Comparison of ENCODE assay signal across 1 cellular context in genomic region chr14:23358553-23359166, GRCh38.
TF ChIP-seq lines count a peak whose summit lies in the region.

No MANE protein-coding gene starts in this region.

TF ChIP-seq in HepG2, 621 proteins besides CTCF, POLR2A, EP300 and RAD21 (continues in another document):
- 0 out of 2 replicates have a peak, but pooled peaks have one; percentile 57 for TF ChIP-seq ATM (IDR thresholded peaks at IDR 0.05; ENCODE audit: borderline replicate concordance)
- no peak for TF ChIP-seq SMARCE1 (IDR thresholded peaks at IDR 0.05; ENCODE audit: borderline replicate concordance)
- no peak for TF ChIP-seq ZNF770 (CRISPR knock-in tag; IDR thresholded peaks at IDR 0.05)
- TF ChIP-seq, protein P1, sequence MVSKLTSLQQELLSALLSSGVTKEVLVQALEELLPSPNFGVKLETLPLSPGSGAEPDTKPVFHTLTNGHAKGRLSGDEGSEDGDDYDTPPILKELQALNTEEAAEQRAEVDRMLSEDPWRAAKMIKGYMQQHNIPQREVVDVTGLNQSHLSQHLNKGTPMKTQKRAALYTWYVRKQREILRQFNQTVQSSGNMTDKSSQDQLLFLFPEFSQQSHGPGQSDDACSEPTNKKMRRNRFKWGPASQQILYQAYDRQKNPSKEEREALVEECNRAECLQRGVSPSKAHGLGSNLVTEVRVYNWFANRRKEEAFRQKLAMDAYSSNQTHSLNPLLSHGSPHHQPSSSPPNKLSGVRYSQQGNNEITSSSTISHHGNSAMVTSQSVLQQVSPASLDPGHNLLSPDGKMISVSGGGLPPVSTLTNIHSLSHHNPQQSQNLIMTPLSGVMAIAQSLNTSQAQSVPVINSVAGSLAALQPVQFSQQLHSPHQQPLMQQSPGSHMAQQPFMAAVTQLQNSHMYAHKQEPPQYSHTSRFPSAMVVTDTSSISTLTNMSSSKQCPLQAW (CRISPR knock-in tag; IDR thresholded peaks at IDR 0.05): 0 out of 2 replicates have a peak, but pooled peaks have one; percentile 41
- TF ChIP-seq ATF7 (IDR thresholded peaks at IDR 0.05): no peak
- TF ChIP-seq ATF7 (CRISPR knock-in tag; IDR thresholded peaks at IDR 0.05): peak; percentile 83
- TF ChIP-seq PRDM15 (CRISPR knock-in tag; IDR thresholded peaks at IDR 0.05): no peak
- TF ChIP-seq ZNF276 (CRISPR knock-in tag; IDR thresholded peaks at IDR 0.05; ENCODE audit: low read depth): peak; percentile 59; the same call in 1 of the 2 replicates
- no peak for TF ChIP-seq ZNF484 (CRISPR knock-in tag; IDR thresholded peaks at IDR 0.05; ENCODE audit: borderline replicate concordance, low read depth)
- no peak for TF ChIP-seq ZNF362 (CRISPR knock-in tag; IDR thresholded peaks at IDR 0.05; ENCODE audit: borderline replicate concordance)
- no peak for TF ChIP-seq SNRNP70 (IDR thresholded peaks at IDR 0.05; ENCODE audit: low read depth, low read length)
- TF ChIP-seq HNRNPK (IDR thresholded peaks at IDR 0.05; ENCODE audit: low read depth, low read length, poor library complexity, severe bottlenecking): no peak
- TF ChIP-seq NR3C1 (CRISPR knock-in tag; IDR thresholded peaks at IDR 0.05): no peak
- TF ChIP-seq TCF7 (IDR thresholded peaks at IDR 0.05; ENCODE audit: low read depth): no peak
- TF ChIP-seq ZNF674 (CRISPR knock-in tag; IDR thresholded peaks at IDR 0.05; ENCODE audit: low read depth): no peak
- TF ChIP-seq, protein P2, sequence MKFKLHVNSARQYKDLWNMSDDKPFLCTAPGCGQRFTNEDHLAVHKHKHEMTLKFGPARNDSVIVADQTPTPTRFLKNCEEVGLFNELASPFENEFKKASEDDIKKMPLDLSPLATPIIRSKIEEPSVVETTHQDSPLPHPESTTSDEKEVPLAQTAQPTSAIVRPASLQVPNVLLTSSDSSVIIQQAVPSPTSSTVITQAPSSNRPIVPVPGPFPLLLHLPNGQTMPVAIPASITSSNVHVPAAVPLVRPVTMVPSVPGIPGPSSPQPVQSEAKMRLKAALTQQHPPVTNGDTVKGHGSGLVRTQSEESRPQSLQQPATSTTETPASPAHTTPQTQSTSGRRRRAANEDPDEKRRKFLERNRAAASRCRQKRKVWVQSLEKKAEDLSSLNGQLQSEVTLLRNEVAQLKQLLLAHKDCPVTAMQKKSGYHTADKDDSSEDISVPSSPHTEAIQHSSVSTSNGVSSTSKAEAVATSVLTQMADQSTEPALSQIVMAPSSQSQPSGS (CRISPR knock-in tag; IDR thresholded peaks at IDR 0.05): no peak
- no peak for TF ChIP-seq ZSCAN30 (CRISPR knock-in tag; IDR thresholded peaks at IDR 0.05)
- peak; percentile 65; the same call in 1 of the 2 replicates for TF ChIP-seq KDM5B (CRISPR knock-in tag; IDR thresholded peaks at IDR 0.05; ENCODE audit: borderline replicate concordance)
- TF ChIP-seq, protein P3, sequence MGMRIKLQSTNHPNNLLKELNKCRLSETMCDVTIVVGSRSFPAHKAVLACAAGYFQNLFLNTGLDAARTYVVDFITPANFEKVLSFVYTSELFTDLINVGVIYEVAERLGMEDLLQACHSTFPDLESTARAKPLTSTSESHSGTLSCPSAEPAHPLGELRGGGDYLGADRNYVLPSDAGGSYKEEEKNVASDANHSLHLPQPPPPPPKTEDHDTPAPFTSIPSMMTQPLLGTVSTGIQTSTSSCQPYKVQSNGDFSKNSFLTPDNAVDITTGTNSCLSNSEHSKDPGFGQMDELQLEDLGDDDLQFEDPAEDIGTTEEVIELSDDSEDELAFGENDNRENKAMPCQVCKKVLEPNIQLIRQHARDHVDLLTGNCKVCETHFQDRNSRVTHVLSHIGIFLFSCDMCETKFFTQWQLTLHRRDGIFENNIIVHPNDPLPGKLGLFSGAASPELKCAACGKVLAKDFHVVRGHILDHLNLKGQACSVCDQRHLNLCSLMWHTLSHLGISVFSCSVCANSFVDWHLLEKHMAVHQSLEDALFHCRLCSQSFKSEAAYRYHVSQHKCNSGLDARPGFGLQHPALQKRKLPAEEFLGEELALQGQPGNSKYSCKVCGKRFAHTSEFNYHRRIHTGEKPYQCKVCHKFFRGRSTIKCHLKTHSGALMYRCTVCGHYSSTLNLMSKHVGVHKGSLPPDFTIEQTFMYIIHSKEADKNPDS (CRISPR knock-in tag; IDR thresholded peaks at IDR 0.05): no peak
- no peak for TF ChIP-seq KAT8 (CRISPR knock-in tag; IDR thresholded peaks at IDR 0.05)
- TF ChIP-seq ZNF350 (CRISPR knock-in tag; IDR thresholded peaks at IDR 0.05; ENCODE audit: borderline replicate concordance, low read depth): 0 out of 2 replicates have a peak, but pooled peaks have one; percentile 6
- TF ChIP-seq ONECUT2 (CRISPR knock-in tag; IDR thresholded peaks at IDR 0.05): no peak
- no peak for TF ChIP-seq MED8 (CRISPR knock-in tag; IDR thresholded peaks at IDR 0.05; ENCODE audit: insufficient replicate concordance)
- TF ChIP-seq ZNF800 (CRISPR knock-in tag; IDR thresholded peaks at IDR 0.05): no peak
- TF ChIP-seq, protein P4, sequence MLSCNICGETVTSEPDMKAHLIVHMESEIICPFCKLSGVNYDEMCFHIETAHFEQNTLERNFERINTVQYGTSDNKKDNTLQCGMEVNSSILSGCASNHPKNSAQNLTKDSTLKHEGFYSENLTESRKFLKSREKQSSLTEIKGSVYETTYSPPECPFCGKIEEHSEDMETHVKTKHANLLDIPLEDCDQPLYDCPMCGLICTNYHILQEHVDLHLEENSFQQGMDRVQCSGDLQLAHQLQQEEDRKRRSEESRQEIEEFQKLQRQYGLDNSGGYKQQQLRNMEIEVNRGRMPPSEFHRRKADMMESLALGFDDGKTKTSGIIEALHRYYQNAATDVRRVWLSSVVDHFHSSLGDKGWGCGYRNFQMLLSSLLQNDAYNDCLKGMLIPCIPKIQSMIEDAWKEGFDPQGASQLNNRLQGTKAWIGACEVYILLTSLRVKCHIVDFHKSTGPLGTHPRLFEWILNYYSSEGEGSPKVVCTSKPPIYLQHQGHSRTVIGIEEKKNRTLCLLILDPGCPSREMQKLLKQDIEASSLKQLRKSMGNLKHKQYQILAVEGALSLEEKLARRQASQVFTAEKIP (CRISPR knock-in tag; IDR thresholded peaks at IDR 0.05; ENCODE audit: borderline replicate concordance): no peak
- no peak for TF ChIP-seq SMAD9 (CRISPR knock-in tag; IDR thresholded peaks at IDR 0.05)
- TF ChIP-seq TARDBP (CRISPR knock-in tag; IDR thresholded peaks at IDR 0.05): 0 out of 2 replicates have a peak, but pooled peaks have one; percentile 23
- TF ChIP-seq ZNF616 (CRISPR knock-in tag; IDR thresholded peaks at IDR 0.05; ENCODE audit: low read depth): no peak
- no peak for TF ChIP-seq TBX2 (CRISPR knock-in tag; IDR thresholded peaks at IDR 0.05; ENCODE audit: borderline replicate concordance)
- peak; percentile 38; the same call in 1 of the 2 replicates for TF ChIP-seq ZFX (CRISPR knock-in tag; IDR thresholded peaks at IDR 0.05; ENCODE audit: low read depth)
- TF ChIP-seq, protein P5, sequence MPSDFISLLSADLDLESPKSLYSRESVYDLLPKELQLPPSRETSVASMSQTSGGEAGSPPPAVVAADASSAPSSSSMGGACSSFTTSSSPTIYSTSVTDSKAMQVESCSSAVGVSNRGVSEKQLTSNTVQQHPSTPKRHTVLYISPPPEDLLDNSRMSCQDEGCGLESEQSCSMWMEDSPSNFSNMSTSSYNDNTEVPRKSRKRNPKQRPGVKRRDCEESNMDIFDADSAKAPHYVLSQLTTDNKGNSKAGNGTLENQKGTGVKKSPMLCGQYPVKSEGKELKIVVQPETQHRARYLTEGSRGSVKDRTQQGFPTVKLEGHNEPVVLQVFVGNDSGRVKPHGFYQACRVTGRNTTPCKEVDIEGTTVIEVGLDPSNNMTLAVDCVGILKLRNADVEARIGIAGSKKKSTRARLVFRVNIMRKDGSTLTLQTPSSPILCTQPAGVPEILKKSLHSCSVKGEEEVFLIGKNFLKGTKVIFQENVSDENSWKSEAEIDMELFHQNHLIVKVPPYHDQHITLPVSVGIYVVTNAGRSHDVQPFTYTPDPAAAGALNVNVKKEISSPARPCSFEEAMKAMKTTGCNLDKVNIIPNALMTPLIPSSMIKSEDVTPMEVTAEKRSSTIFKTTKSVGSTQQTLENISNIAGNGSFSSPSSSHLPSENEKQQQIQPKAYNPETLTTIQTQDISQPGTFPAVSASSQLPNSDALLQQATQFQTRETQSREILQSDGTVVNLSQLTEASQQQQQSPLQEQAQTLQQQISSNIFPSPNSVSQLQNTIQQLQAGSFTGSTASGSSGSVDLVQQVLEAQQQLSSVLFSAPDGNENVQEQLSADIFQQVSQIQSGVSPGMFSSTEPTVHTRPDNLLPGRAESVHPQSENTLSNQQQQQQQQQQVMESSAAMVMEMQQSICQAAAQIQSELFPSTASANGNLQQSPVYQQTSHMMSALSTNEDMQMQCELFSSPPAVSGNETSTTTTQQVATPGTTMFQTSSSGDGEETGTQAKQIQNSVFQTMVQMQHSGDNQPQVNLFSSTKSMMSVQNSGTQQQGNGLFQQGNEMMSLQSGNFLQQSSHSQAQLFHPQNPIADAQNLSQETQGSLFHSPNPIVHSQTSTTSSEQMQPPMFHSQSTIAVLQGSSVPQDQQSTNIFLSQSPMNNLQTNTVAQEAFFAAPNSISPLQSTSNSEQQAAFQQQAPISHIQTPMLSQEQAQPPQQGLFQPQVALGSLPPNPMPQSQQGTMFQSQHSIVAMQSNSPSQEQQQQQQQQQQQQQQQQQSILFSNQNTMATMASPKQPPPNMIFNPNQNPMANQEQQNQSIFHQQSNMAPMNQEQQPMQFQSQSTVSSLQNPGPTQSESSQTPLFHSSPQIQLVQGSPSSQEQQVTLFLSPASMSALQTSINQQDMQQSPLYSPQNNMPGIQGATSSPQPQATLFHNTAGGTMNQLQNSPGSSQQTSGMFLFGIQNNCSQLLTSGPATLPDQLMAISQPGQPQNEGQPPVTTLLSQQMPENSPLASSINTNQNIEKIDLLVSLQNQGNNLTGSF (CRISPR knock-in tag; IDR thresholded peaks at IDR 0.05): no peak
- TF ChIP-seq EED (CRISPR knock-in tag; IDR thresholded peaks at IDR 0.05): no peak
